Comparison of ENCODE assay signal across 10 cellular contexts in genomic region chr10:60031664-60032063, GRCh38.
A peak's percentile ranks its signal among the peaks of the same experiment; 100 is the strongest.
DNase-seq lines count a peak whose midpoint lies in the region; ATAC-seq and TF ChIP-seq lines count a peak whose summit lies in the region.
"Had no signal": no experiment of that assay in that cellular context is flagged by ENCODE, and none has a peak within 500 bp of the region (broad histone marks: within the 10 kb centered on the region; RNA-seq: fewer than 3 reads in every experiment).

No MANE protein-coding gene starts in this region.

- H3K4me1 Mint-ChIP-seq in nephron: peaks cover 8% of the 10 kb centered on the region

- H3K4me3 ChIP-seq in H7 (ENCODE audit: insufficient read depth, low read depth, low read length): no peak overlapping the region

- peak; percentile 51 for ATAC-seq in GM19043 (IDR thresholded peaks at IDR 0.05; ENCODE audit: low read depth, unreplicated experiment)
- peak; percentile 51 for ATAC-seq in HG02870 (IDR thresholded peaks at IDR 0.05; ENCODE audit: unreplicated experiment)
- no peak for ATAC-seq in HG02840 (IDR thresholded peaks at IDR 0.05; ENCODE audit: low FRiP score, unreplicated experiment)

- no peaks in the 10 kb centered on the region for H3K27me3 ChIP-seq in H7 (ENCODE audit: control insufficient read depth, insufficient read depth, low read length)

- peaks cover 14% of the 10 kb centered on the region for H3K36me3 Mint-ChIP-seq in nephron (ENCODE audit: low read depth)
- H3K36me3 Mint-ChIP-seq: activated naive CD8-positive, alpha-beta T cell had no signal

- H3K9me3 Mint-ChIP-seq in nephron: no peaks in the 10 kb centered on the region

- DNase-seq in OCI-M1 (lab: John Stamatoyannopoulos, UW): peak; percentile 47
- no peak for DNase-seq in H7
- DNase-seq in NCI-H226: no peak
- DNase-seq in mucosa of gallbladder (ENCODE audit: low spot score): no peak
- DNase-seq: NCI-H69 had no signal

- TF ChIP-seq CTCF in nephron (IDR thresholded peaks at IDR 0.05; ENCODE audit: unreplicated experiment in 3 of 3): no peak

- H3K36me3 ChIP-seq in H7 (replicated peaks; ENCODE audit: control insufficient read depth, insufficient read depth, low read length): no peaks in the 10 kb centered on the region

- no peaks in the 10 kb centered on the region for H3K27me3 Mint-ChIP-seq in nephron (ENCODE audit: low read depth)
- H3K27me3 Mint-ChIP-seq: activated naive CD8-positive, alpha-beta T cell had no signal

- H3K27ac Mint-ChIP-seq in nephron: peak overlapping the region in 2 of 3 experiments; percentile 15 to 61
- H3K27ac Mint-ChIP-seq: activated naive CD8-positive, alpha-beta T cell had no signal

- no peak overlapping the region for H3K4me3 Mint-ChIP-seq in nephron
- H3K4me3 Mint-ChIP-seq: activated naive CD8-positive, alpha-beta T cell had no signal
